Comparison of ENCODE assay signal across 8 cellular contexts in genomic region chr11:96112192-96113099, GRCh38.
DNase-seq lines count a peak whose midpoint lies in the region; ATAC-seq, FAIRE-seq and TF ChIP-seq lines count a peak whose summit lies in the region.

No MANE protein-coding gene starts in this region.

- peaks cover 5 to 50% (median 15%) of the 10 kb centered on the region in 4 donors for H3K4me1 Mint-ChIP-seq in CD4-positive, CD25-positive, alpha-beta regulatory T cell

- CTCF ChIA-PET in PC-3 (lab: Charles Lee) = no interaction called here

- no peak overlapping the region for H3K4me2 ChIP-seq in PC-3 (ENCODE audit: low read length)

- no peak overlapping the region for H2AFZ ChIP-seq in PC-3 (ENCODE audit: low read length)

- no peaks in the 10 kb centered on the region for H3K27me3 ChIP-seq in CD4-positive, CD25-positive, alpha-beta regulatory T cell (ENCODE audit: control insufficient read depth, insufficient read depth, low read length)
- H3K27me3 ChIP-seq in right atrium auricular region = no peaks in the 10 kb centered on the region
- H3K27me3 ChIP-seq in PC-3 (ENCODE audit: low read length) = no peaks in the 10 kb centered on the region

- H3K9ac ChIP-seq in PC-3 (ENCODE audit: low read length) = no peak overlapping the region

- TF ChIP-seq CTCF in right atrium auricular region (IDR thresholded peaks at IDR 0.05) (no peak), PC-3 (conservative IDR thresholded peaks at IDR 0.05; ENCODE audit: low read depth, low read length) (no peak)

- intact Hi-C loops in PC-3 (cut with micrococcal nuclease) = no loop called here

- H3K36me3 Mint-ChIP-seq in CD4-positive, CD25-positive, alpha-beta regulatory T cell = peaks cover 39% of the 10 kb centered on the region

- H3K79me2 ChIP-seq in PC-3 (ENCODE audit: low read length) = no peaks in the 10 kb centered on the region

- POLR2A ChIA-PET in PC-3 (lab: Charles Lee; ENCODE audit: unreplicated experiment) = interaction anchor here (0.7 kb wide), 1 partner anchor 200 kb away, joined by 13 read pairs; no protein-coding TSS in a partner anchor

- no peak overlapping the region for H3K4me3 Mint-ChIP-seq in CD4-positive, CD25-positive, alpha-beta regulatory T cell

- BruUV-seq in PC-3 (replicated peaks; lab: Mats Ljungman, UMichigan) = no TSS peak

- no peak overlapping the region for H3K4me3 ChIP-seq in CD4-positive, CD25-positive, alpha-beta regulatory T cell (ENCODE audit: low read depth, low read length)
- H3K4me3 ChIP-seq in right atrium auricular region (no peak overlapping the region), PC-3 (ENCODE audit: low read length) (no peak overlapping the region)

- no peaks in the 10 kb centered on the region for H3K9me2 ChIP-seq in PC-3 (replicated peaks; ENCODE audit: low read length)

- no peaks in the 10 kb centered on the region for H3F3A ChIP-seq in PC-3 (ENCODE audit: low read length, unreplicated experiment)

- no peaks in the 10 kb centered on the region for H3K4me1 ChIP-seq in CD4-positive, CD25-positive, alpha-beta regulatory T cell (ENCODE audit: control insufficient read depth, insufficient read depth, low read length, poor library complexity, severe bottlenecking)
- H3K4me1 ChIP-seq in right atrium auricular region (peaks cover 0 to 10% of the 10 kb centered on the region in 2 donors), PC-3 (ENCODE audit: insufficient read depth, low read length) (no peaks in the 10 kb centered on the region)

- H3K27ac Mint-ChIP-seq in CD4-positive, CD25-positive, alpha-beta regulatory T cell = peak overlapping the region; percentile 33 to 70 (median 61)

- no peak for FAIRE-seq in frontal cortex (lab: Jason Lieb, UNC)

- no peaks in the 10 kb centered on the region for H4K20me1 ChIP-seq in PC-3 (ENCODE audit: low read length)

- no peaks in the 10 kb centered on the region for H3K9me3 ChIP-seq in CD4-positive, CD25-positive, alpha-beta regulatory T cell (ENCODE audit: control insufficient read depth in 2 of 2, low read length in 2 of 2)
- H3K9me3 ChIP-seq in right atrium auricular region = no peaks in the 10 kb centered on the region
- no peaks in the 10 kb centered on the region for H3K9me3 ChIP-seq in PC-3 (ENCODE audit: low read length)

- H3K36me3 ChIP-seq in CD4-positive, CD25-positive, alpha-beta regulatory T cell (ENCODE audit: control insufficient read depth, insufficient read depth, low read length) = no peaks in the 10 kb centered on the region
- no peaks in the 10 kb centered on the region for H3K36me3 ChIP-seq in right atrium auricular region
- no peaks in the 10 kb centered on the region for H3K36me3 ChIP-seq in PC-3 (ENCODE audit: low read depth, low read length)

- H3K27ac ChIP-seq in CD4-positive, CD25-positive, alpha-beta regulatory T cell (ENCODE audit: insufficient read depth, low read length, poor library complexity, severe bottlenecking) = no peak overlapping the region
- H3K27ac ChIP-seq in right atrium auricular region = peak overlapping the region; percentile 46 to 74
- H3K27ac ChIP-seq in PC-3 (ENCODE audit: low read length) = no peak overlapping the region

- no peaks in the 10 kb centered on the region for H3K27me3 Mint-ChIP-seq in CD4-positive, CD25-positive, alpha-beta regulatory T cell

- no peaks in the 10 kb centered on the region for H3K9me3 Mint-ChIP-seq in CD4-positive, CD25-positive, alpha-beta regulatory T cell

- no peak for DNase-seq in CD4-positive, CD25-positive, alpha-beta regulatory T cell
- DNase-seq in right atrium auricular region (ENCODE audit: low spot score) = no peak
- DNase-seq in ureter (ENCODE audit: low spot score) = no peak
- no peak for DNase-seq in cerebellar nuclear complex (lab: John Stamatoyannopoulos, UW)
- no peak for DNase-seq in frontal cortex (ENCODE audit: low spot score in 2 of 2)
- DNase-seq in PC-3 = no peak

- ATAC-seq in CD4-positive, CD25-positive, alpha-beta regulatory T cell (ENCODE audit: low read depth in 2 of 2) = no peak
- peak; percentile 95 for ATAC-seq in GM19455 (IDR thresholded peaks at IDR 0.05; ENCODE audit: unreplicated experiment)
- ATAC-seq in HG03442 (IDR thresholded peaks at IDR 0.05; ENCODE audit: unreplicated experiment) = peak; percentile 95
- ATAC-seq in PC-3 = no peak

Comparison
In these comparisons a context has a peak if more than half of its experiments do, and no peak if none do; other contexts are left out.
1. ATAC-seq: peak in GM19455 (single experiment) and HG03442 (single experiment); none in CD4-positive, CD25-positive, alpha-beta regulatory T cell (0 of 2) and PC-3 (single experiment).
2. H3K27ac ChIP-seq: peak in right atrium auricular region (2 of 2); none in CD4-positive, CD25-positive, alpha-beta regulatory T cell (single experiment) and PC-3 (single experiment).